Comparison of ENCODE assay signal across 8 cellular contexts in genomic region chr1:11805454-11806306, GRCh38. TPM values are rescaled to one million over a fixed set of nuclear protein-coding genes. Genes with fewer than 3 reads are reported as not detected.
A peak's percentile ranks its signal among the peaks of the same experiment; 100 is the strongest.
DNase-seq lines count a peak whose midpoint lies in the region; ATAC-seq and TF ChIP-seq lines count a peak whose summit lies in the region.

Gene CLCN6, plus strand, starts transcription at chr1:11806191. Its CDS starts 72 bp downstream, at chr1:11806263.
Gene MTHFR, minus strand, starts transcription at chr1:11805964. Its CDS starts 2,848 bp downstream, at chr1:11803116.

- TF ChIP-seq POLR2A in GM10847 (IDR thresholded peaks at IDR 0.05; ENCODE audit: extremely low read depth, insufficient read length) (peak; percentile 79), tibial nerve (IDR thresholded peaks at IDR 0.05) (peak; percentile 95 to 99)

- peak; percentile 99 for DNase-seq in NCI-H128 (lab: John Stamatoyannopoulos, UW; ENCODE audit: unreplicated experiment)
- peak; percentile 95 for DNase-seq in activated naive CD8-positive, alpha-beta T cell treated with anti-CD3 and anti-CD28 coated beads, Interleukin-2, amount 50 U/mL, for 16 hours (ENCODE audit: low read depth, low spot score)
- DNase-seq in Right ventricle myocardium superior, result peak; percentile 100
- peak; percentile 97 to 98 for DNase-seq in tibial nerve (ENCODE audit: low spot score in 2 of 2)

- peaks cover 48% of the 10 kb centered on the region for H3K79me2 ChIP-seq in SU-DHL-6 (ENCODE audit: insufficient read depth, low read length)
- no peaks in the 10 kb centered on the region for H3K79me2 ChIP-seq in parathyroid adenoma

- TF ChIP-seq EP300 in tibial nerve (IDR thresholded peaks at IDR 0.05), result peak; percentile 99 to 100

- H3K9me3 ChIP-seq in SU-DHL-6 (ENCODE audit: insufficient read depth, low read length) (no peaks in the 10 kb centered on the region), parathyroid adenoma (ENCODE audit: control insufficient read depth, low read length) (no peaks in the 10 kb centered on the region), tibial nerve (no peaks in the 10 kb centered on the region)

- H3K36me3 ChIP-seq in SU-DHL-6 (ENCODE audit: low read length) (peaks cover 17% of the 10 kb centered on the region), parathyroid adenoma (ENCODE audit: control insufficient read depth, insufficient read depth, low read length) (no peaks in the 10 kb centered on the region), tibial nerve (peaks cover 0 to 28% (median 5%) of the 10 kb centered on the region in 3 donors)

- H3K27ac ChIP-seq in SU-DHL-6 (ENCODE audit: low read depth, low read length) (peak within 1 kb of the TSS; percentile 82), parathyroid adenoma (peak within 1 kb of the TSS; percentile 90), tibial nerve (peak within 1 kb of the TSS; percentile 94 to 99 (median 97))

- peaks cover 19% of the 10 kb centered on the region for H3F3A ChIP-seq in SU-DHL-6 (ENCODE audit: insufficient read depth)

- H3K4me3 ChIP-seq in SU-DHL-6 (ENCODE audit: insufficient read depth, low read length, poor library complexity, severe bottlenecking) (peak within 1 kb of the TSS; percentile 86), parathyroid adenoma (ENCODE audit: low read depth, low read length) (peak within 1 kb of the TSS; percentile 89), tibial nerve (peak within 1 kb of the TSS; percentile 62 to 89 (median 78))

- H4K20me1 ChIP-seq in SU-DHL-6 (ENCODE audit: low read depth, low read length), result no peaks in the 10 kb centered on the region

- TF ChIP-seq CTCF in SU-DHL-6 (IDR thresholded peaks at IDR 0.05; ENCODE audit: insufficient read depth, low read length, poor library complexity, severe bottlenecking) (no peak), parathyroid adenoma (IDR thresholded peaks at IDR 0.05) (no peak), tibial nerve (IDR thresholded peaks at IDR 0.05) (peak in 2 of 5 experiments; percentile 33 to 43)

- peak within 1 kb of the TSS; percentile 88 for H3K9ac ChIP-seq in SU-DHL-6 (ENCODE audit: low read length)
- peak within 1 kb of the TSS; percentile 53 for H3K9ac ChIP-seq in parathyroid adenoma

- H3K4me2 ChIP-seq in SU-DHL-6 (ENCODE audit: low read depth, low read length, poor library complexity, severe bottlenecking) (peak within 1 kb of the TSS; percentile 99), parathyroid adenoma (ENCODE audit: low read length) (peak within 1 kb of the TSS; percentile 93)

- H3K9me2 ChIP-seq in SU-DHL-6 (replicated peaks; ENCODE audit: insufficient read depth, low read length), result no peaks in the 10 kb centered on the region

- ATAC-seq in HG02678 (IDR thresholded peaks at IDR 0.05; ENCODE audit: unreplicated experiment) (peak; percentile 85), Right ventricle myocardium superior (ENCODE audit: poor library complexity) (peak; percentile 84)

- H2AFZ ChIP-seq in SU-DHL-6 (ENCODE audit: low read depth, low read length, severe bottlenecking), result peak within 1 kb of the TSS; percentile 65
- peak within 1 kb of the TSS; percentile 84 for H2AFZ ChIP-seq in parathyroid adenoma

- H3K4me1 ChIP-seq in parathyroid adenoma (peaks cover 6% of the 10 kb centered on the region), tibial nerve (peaks cover 0 to 74% (median 33%) of the 10 kb centered on the region in 4 donors)

- intact Hi-C loops in Right ventricle myocardium superior (cut with DNase I), result loop anchor here (2.0 kb wide), 1 partner anchor 19 kb away; no protein-coding TSS in a partner anchor

- H3K27me3 ChIP-seq in SU-DHL-6 (ENCODE audit: low read length) (no peaks in the 10 kb centered on the region), parathyroid adenoma (ENCODE audit: control insufficient read depth, insufficient read depth, low read length) (no peaks in the 10 kb centered on the region), tibial nerve (no peaks in the 10 kb centered on the region)

- WGBS in tibial nerve, 2 donors, result 0% methylated on average over 3 to 31 of the region's 68 CpGs

RNA-seq across cellular contexts. Expression of gene CLCN6, which starts in this region (rescaled TPM):
- total RNA-seq in Right ventricle myocardium superior, result 15.2 TPM
- total RNA-seq in tibial nerve, result 10 to 100 TPM; 24.3 to 30.3 (median 25.6) TPM

RNA-seq across cellular contexts. Expression of gene MTHFR, which starts in this region (rescaled TPM):
- total RNA-seq in Right ventricle myocardium superior (34.6 TPM), tibial nerve (10 to 100 TPM; 61.2 to 93.9 (median 69.9) TPM)

Comparison
In these comparisons a context has a peak if more than half of its experiments do, and no peak if none do; other contexts are left out.
1. Peak in every context shown above with its lines: DNase-seq, ATAC-seq, H3K4me3 ChIP-seq and H3K27ac ChIP-seq.